8 cellular contexts compared by ENCODE assay signal in genomic region chr13:25114220-25114619, GRCh38. TPM values are rescaled to one million over a fixed set of nuclear protein-coding genes. Genes with fewer than 3 reads are reported as not detected.
A peak's percentile ranks its signal among the peaks of the same experiment; 100 is the strongest.
DNase-seq lines count a peak whose midpoint lies in the region; ATAC-seq, FAIRE-seq and TF ChIP-seq lines count a peak whose summit lies in the region.

No MANE protein-coding gene starts in this region.

- H3K23ac ChIP-seq in trophoblast cell (ENCODE audit: low read length): no peak overlapping the region

- H3K9ac ChIP-seq in trophoblast cell (ENCODE audit: low read length): no peak overlapping the region

- H3K4me1 ChIP-seq in trophoblast cell (ENCODE audit: control insufficient read depth in 1 of 2, insufficient read depth in 2 of 2, low read length in 2 of 2) (peaks cover 20% of the 10 kb centered on the region in 2 experiments), aorta (ENCODE audit: control insufficient read depth in 1 of 2, insufficient read depth in 2 of 2, low read length in 2 of 2) (no peaks in the 10 kb centered on the region)

- H3K14ac ChIP-seq in trophoblast cell (ENCODE audit: low read length): no peak overlapping the region

- no peak overlapping the region for H3K18ac ChIP-seq in trophoblast cell (ENCODE audit: low read length)

- H2BK12ac ChIP-seq in trophoblast cell (ENCODE audit: low read length): no peak overlapping the region

- H4K12ac ChIP-seq in trophoblast cell (ENCODE audit: low read depth, low read length): no peak overlapping the region

- H3K27ac ChIP-seq in trophoblast cell (ENCODE audit: low read depth, low read length) (no peak overlapping the region), aorta (ENCODE audit: low read depth in 1 of 2, low read length in 2 of 2) (no peak overlapping the region)

- no peak overlapping the region for H3K4me3 ChIP-seq in MG63
- no peak overlapping the region for H3K4me3 ChIP-seq in trophoblast cell (ENCODE audit: low read depth, low read length)
- H3K4me3 ChIP-seq in aorta (ENCODE audit: low read length in 2 of 2): no peak overlapping the region

- no peak overlapping the region for H4K8ac ChIP-seq in trophoblast cell (ENCODE audit: low read depth, low read length)

- peak; percentile 53 for FAIRE-seq in D721Med (lab: Jason Lieb, UNC)

- TF ChIP-seq CTCF in D721Med (IDR thresholded peaks at IDR 0.05; ENCODE audit: insufficient read depth, missing control alignments): peak; percentile 92

- peak overlapping the region; percentile 58 for H4K91ac ChIP-seq in trophoblast cell (ENCODE audit: low read depth, low read length)

- no peaks in the 10 kb centered on the region for H3K9me3 ChIP-seq in MG63
- H3K9me3 ChIP-seq in trophoblast cell (ENCODE audit: insufficient read depth, low read depth, low read length): no peaks in the 10 kb centered on the region
- no peaks in the 10 kb centered on the region for H3K9me3 ChIP-seq in aorta (ENCODE audit: control insufficient read depth, low read length)

- no peak overlapping the region for H2BK5ac ChIP-seq in trophoblast cell (ENCODE audit: low read depth, low read length, poor library complexity)

- peaks cover 6% of the 10 kb centered on the region for H3K79me1 ChIP-seq in trophoblast cell (ENCODE audit: low read length)

- H2AFZ ChIP-seq in trophoblast cell (ENCODE audit: insufficient read depth, low read length, poor library complexity): no peak overlapping the region

- no peaks in the 10 kb centered on the region for H3K79me2 ChIP-seq in trophoblast cell (ENCODE audit: control insufficient read depth, insufficient read depth, low read length, poor library complexity)

- H2BK120ac ChIP-seq in trophoblast cell (ENCODE audit: insufficient read depth, low read length, poor library complexity): no peak overlapping the region

- DNase-seq in D721Med (ENCODE audit: insufficient read length, low spot score) (peak; percentile 58), MG63 (peak; percentile 61), SHP77 treated with DMSO at 0.1 percent for 48 hours (lab: John Stamatoyannopoulos, UW) (peak; percentile 37), globus pallidus (ENCODE audit: low spot score) (peak; percentile 88), trophoblast cell (peak; percentile 74 to 89), aorta (peak in 1 of 2 donors; percentile 55)
- DNase-seq in activated naive CD4-positive, alpha-beta T cell treated with anti-CD3 and anti-CD28 coated beads, Interleukin-2, amount 50 U/mL, for 16 hours: peak; percentile 47

- H3K27me3 ChIP-seq in MG63 (peaks cover 13% of the 10 kb centered on the region), trophoblast cell (ENCODE audit: insufficient read depth, low read length) (no peaks in the 10 kb centered on the region), aorta (ENCODE audit: control insufficient read depth in 1 of 2, insufficient read depth in 2 of 2, low read length in 1 of 2) (no peaks in the 10 kb centered on the region)

- ATAC-seq in GM21529 (IDR thresholded peaks at IDR 0.05; ENCODE audit: unreplicated experiment): peak; percentile 84
- ATAC-seq in aorta (ENCODE audit: low FRiP score): peak; percentile 78

- intact Hi-C loops in aorta (cut with DNase I): loop anchor here in 1 of 2 donors (10.0 kb wide), 1 partner anchor 109 kb away; no protein-coding TSS in a partner anchor

- H3K36me3 ChIP-seq in MG63 (no peaks in the 10 kb centered on the region), trophoblast cell (ENCODE audit: control insufficient read depth in 1 of 2, insufficient read depth in 2 of 2, low read length in 2 of 2) (no peaks in the 10 kb centered on the region), aorta (ENCODE audit: control insufficient read depth in 1 of 2, insufficient read depth in 2 of 2, low read length in 1 of 2) (no peaks in the 10 kb centered on the region)

- no peak overlapping the region for H3K4me2 ChIP-seq in trophoblast cell (ENCODE audit: low read length)

- no CpG with 5 or more reads among the region's 3 CpGs for WGBS in trophoblast cell (ENCODE audit: extremely low coverage, insufficient coverage, insufficient read length)
- 30 to 31% methylated on average over 3 of the region's 3 CpGs for WGBS in aorta, 2 donors

- H2AK5ac ChIP-seq in trophoblast cell (ENCODE audit: low read length): no peak overlapping the region

- H3K4ac ChIP-seq in trophoblast cell (ENCODE audit: low read depth, low read length): no peak overlapping the region

RNA-seq across cellular contexts. Expression of gene PABPC3, which starts 18.3 kb away (rescaled TPM):
- total RNA-seq in MG63 (2014; rRNA removed; shearing (Covaris generic); ENCODE audit: low replicate concordance): 0.63 and 4.9 TPM in 2 replicates
- polyA plus RNA-seq in trophoblast cell (2013): 0.49 and 0.59 TPM in 2 replicates
- total RNA-seq in aorta: under 1 TPM; 0.15 to 0.23 TPM
- under 1 TPM; 0.15 to 0.38 TPM for polyA plus RNA-seq in aorta

RNA-seq across cellular contexts. Expression of gene AMER2, which starts 57.9 kb away (rescaled TPM):
- total RNA-seq in MG63 (2014; rRNA removed; shearing (Covaris generic); ENCODE audit: low replicate concordance): not detected in 2 replicates
- 0.85 and 1.0 TPM in 2 replicates for polyA plus RNA-seq in trophoblast cell (2013)
- not detected for total RNA-seq in aorta
- polyA plus RNA-seq in aorta: under 1 TPM in 1 of 2 donors, not detected in 1; under 0.01 TPM
